Comparison of ENCODE assay signal across 10 cellular contexts in the genomic region with DNA sequence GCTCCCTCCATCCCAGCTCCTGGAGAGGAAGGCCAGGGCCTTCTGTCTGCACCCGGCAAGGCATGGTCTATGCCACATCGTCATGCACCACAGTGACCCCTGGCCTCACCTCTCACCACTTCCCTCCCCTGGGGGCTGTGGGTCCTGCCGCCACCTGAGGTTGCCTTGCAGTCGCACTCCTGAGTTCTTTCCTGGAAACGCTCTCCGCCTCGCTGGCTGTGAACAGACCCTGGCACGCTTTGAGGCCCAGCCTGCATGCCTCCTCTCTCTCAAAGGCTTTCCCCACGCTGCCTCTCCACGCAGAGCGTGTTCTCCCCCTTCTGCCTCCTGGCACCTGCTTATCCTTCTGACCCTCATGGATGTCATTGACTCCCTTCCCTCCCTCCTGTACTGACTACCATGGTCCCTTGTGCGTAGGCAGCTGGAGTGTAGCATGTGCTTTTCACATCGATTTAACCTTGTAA. TPM values are rescaled to one million over a fixed set of nuclear protein-coding genes. Genes with fewer than 3 reads are reported as not detected.
DNase-seq lines count a peak whose midpoint lies in the region; ATAC-seq and TF ChIP-seq lines count a peak whose summit lies in the region.
"Had no signal": no experiment of that assay in that cellular context is flagged by ENCODE, and none has a peak within 500 bp of the region (broad histone marks: within the 10 kb centered on the region; RNA-seq: fewer than 3 reads in every experiment).

No MANE protein-coding gene starts in this region.

- no peak for TF ChIP-seq CTCF in HEK293 (tag by site-specific recombination; IDR thresholded peaks at IDR 0.05)
- TF ChIP-seq CTCF in endodermal cell (conservative IDR thresholded peaks at IDR 0.05) = no peak
- TF ChIP-seq CTCF in coronary artery (IDR thresholded peaks at IDR 0.05) = no peak

- peaks cover 8% of the 10 kb centered on the region for H3K36me3 Mint-ChIP-seq in T-cell
- peaks cover 6% of the 10 kb centered on the region for H3K36me3 Mint-ChIP-seq in endodermal cell (ENCODE audit: low read depth)

- H3K36me3 ChIP-seq in HEK293 (ENCODE audit: control insufficient read depth in 2 of 2, insufficient read depth in 1 of 2, low read length in 2 of 2) (peaks cover 0 to 7% of the 10 kb centered on the region in 2 experiments; a peak in 1 of 3 replicates), endodermal cell (ENCODE audit: control insufficient read depth, insufficient read depth, low read length) (no peaks in the 10 kb centered on the region)

- H3K4me1 ChIP-seq in HEK293 (ENCODE audit: control insufficient read depth, insufficient read depth, low read length) (peaks cover 11% of the 10 kb centered on the region), endodermal cell (ENCODE audit: control insufficient read depth, insufficient read depth, low read length) (no peaks in the 10 kb centered on the region)
- H3K4me1 ChIP-seq: right lobe of liver had no signal

- 92% methylated on average over 9 to 13 of the region's 13 CpGs for WGBS in endodermal cell (ENCODE audit: insufficient coverage in 1 of 2, insufficient read length in 1 of 2), 2 experiments

- H3K4me1 Mint-ChIP-seq in T-cell = peaks cover 46 to 56% (median 55%) of the 10 kb centered on the region in 3 donors
- peaks cover 10% of the 10 kb centered on the region for H3K4me1 Mint-ChIP-seq in endodermal cell

- H3K9me3 Mint-ChIP-seq in T-cell (no peaks in the 10 kb centered on the region), endodermal cell (no peaks in the 10 kb centered on the region)

- CTCF ChIA-PET in HEK293 (lab: Yijun Ruan, JAX) = interaction anchor here (0.7 kb wide), 1 partner anchor 28 kb away, joined by 5 read pairs; no protein-coding TSS in a partner anchor
- CTCF ChIA-PET in T-cell (lab: Charles Lee) = no interaction called here

- POLR2A ChIA-PET in HEK293 (lab: Yijun Ruan, JAX) (no interaction called here), T-cell (lab: Charles Lee) (no interaction called here)

- peak; percentile 27 to 60 (median 34) for ATAC-seq in T-cell (replicated peaks in 1 of 4)

- H3K27ac ChIP-seq in HEK293 (ENCODE audit: extremely low read depth, low read depth, low read length) (peak overlapping the region; percentile 35; the same call in 1 of the 2 replicates), endodermal cell (ENCODE audit: low read depth, low read length) (no peak overlapping the region), coronary artery (no peak overlapping the region)
- H3K27ac ChIP-seq: KMS-11, right lobe of liver had no signal

- DNase-seq in T-cell (peak in 9 of 34 experiments; percentile 2 to 13 (median 6)), endodermal cell (peak; percentile 56), NK-92 (lab: John Stamatoyannopoulos, UW; ENCODE audit: unreplicated experiment) (no peak), coronary artery (ENCODE audit: low spot score) (no peak), NCI-H748 treated with DMSO at 0.1 percent for 48 hours (lab: John Stamatoyannopoulos, UW) (no peak)
- peak; percentile 3 for DNase-seq in stimulated activated CD4-positive, alpha-beta T cell treated with anti-CD3 and anti-CD28 coated beads, Interleukin-4, amount 100 ng/mL, for 1 hour
- DNase-seq: GF-D8, right lobe of liver had no signal

- H3K9ac ChIP-seq in endodermal cell (ENCODE audit: extremely low read depth, low read length, poor library complexity, severe bottlenecking) = no peak overlapping the region
- H3K9ac ChIP-seq: KMS-11 had no signal

- no peaks in the 10 kb centered on the region for H3K27me3 ChIP-seq in endodermal cell (ENCODE audit: control insufficient read depth, insufficient read depth, low read length, poor library complexity, severe bottlenecking)
- H3K27me3 ChIP-seq: right lobe of liver had no signal

- no peak overlapping the region for H3K4me3 Mint-ChIP-seq in T-cell
- no peak overlapping the region for H3K4me3 Mint-ChIP-seq in endodermal cell

- no peaks in the 10 kb centered on the region for H3K27me3 Mint-ChIP-seq in T-cell
- H3K27me3 Mint-ChIP-seq in endodermal cell (ENCODE audit: insufficient read depth) = no peaks in the 10 kb centered on the region

- H3K27ac Mint-ChIP-seq in T-cell (no peak overlapping the region), endodermal cell (no peak overlapping the region)

- no peak overlapping the region for H3K4me3 ChIP-seq in HEK293 (ENCODE audit: low read depth, low read length)
- no peak overlapping the region for H3K4me3 ChIP-seq in endodermal cell (ENCODE audit: low read length)
- H3K4me3 ChIP-seq in coronary artery = no peak overlapping the region
- H3K4me3 ChIP-seq: right lobe of liver had no signal

- H3K9me3 ChIP-seq in HEK293 (ENCODE audit: control insufficient read depth, insufficient read depth, low read depth, low read length) = no peaks in the 10 kb centered on the region
- H3K9me3 ChIP-seq in endodermal cell (ENCODE audit: control insufficient read depth, low read length) = no peaks in the 10 kb centered on the region
- H3K9me3 ChIP-seq: right lobe of liver had no signal

TF ChIP-seq in HEK293, 187 proteins besides CTCF, POLR2A, EP300 and RAD21 (continues in another document):
- TF ChIP-seq HIC1 (tag by site-specific recombination; IDR thresholded peaks at IDR 0.05) (no peak), MYNN (tag by site-specific recombination; IDR thresholded peaks at IDR 0.05; ENCODE audit: borderline replicate concordance) (no peak), ZIC2 (tag by site-specific recombination; IDR thresholded peaks at IDR 0.05) (no peak), ZBTB1 (tag by site-specific recombination; IDR thresholded peaks at IDR 0.05) (no peak), SCRT2 (tag by site-specific recombination; IDR thresholded peaks at IDR 0.05) (peak; percentile 46; the same call in 1 of the 2 replicates), ZFHX2 (tag by site-specific recombination; conservative IDR thresholded peaks at IDR 0.05) (no peak), OVOL3 (tag by site-specific recombination; IDR thresholded peaks at IDR 0.05) (no peak), ZNF202 (tag by site-specific recombination; IDR thresholded peaks at IDR 0.05; ENCODE audit: borderline replicate concordance) (no peak)
- TF ChIP-seq, protein P1, sequence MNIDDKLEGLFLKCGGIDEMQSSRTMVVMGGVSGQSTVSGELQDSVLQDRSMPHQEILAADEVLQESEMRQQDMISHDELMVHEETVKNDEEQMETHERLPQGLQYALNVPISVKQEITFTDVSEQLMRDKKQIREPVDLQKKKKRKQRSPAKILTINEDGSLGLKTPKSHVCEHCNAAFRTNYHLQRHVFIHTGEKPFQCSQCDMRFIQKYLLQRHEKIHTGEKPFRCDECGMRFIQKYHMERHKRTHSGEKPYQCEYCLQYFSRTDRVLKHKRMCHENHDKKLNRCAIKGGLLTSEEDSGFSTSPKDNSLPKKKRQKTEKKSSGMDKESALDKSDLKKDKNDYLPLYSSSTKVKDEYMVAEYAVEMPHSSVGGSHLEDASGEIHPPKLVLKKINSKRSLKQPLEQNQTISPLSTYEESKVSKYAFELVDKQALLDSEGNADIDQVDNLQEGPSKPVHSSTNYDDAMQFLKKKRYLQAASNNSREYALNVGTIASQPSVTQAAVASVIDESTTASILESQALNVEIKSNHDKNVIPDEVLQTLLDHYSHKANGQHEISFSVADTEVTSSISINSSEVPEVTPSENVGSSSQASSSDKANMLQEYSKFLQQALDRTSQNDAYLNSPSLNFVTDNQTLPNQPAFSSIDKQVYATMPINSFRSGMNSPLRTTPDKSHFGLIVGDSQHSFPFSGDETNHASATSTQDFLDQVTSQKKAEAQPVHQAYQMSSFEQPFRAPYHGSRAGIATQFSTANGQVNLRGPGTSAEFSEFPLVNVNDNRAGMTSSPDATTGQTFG (tag by site-specific recombination; IDR thresholded peaks at IDR 0.05; ENCODE audit: borderline replicate concordance) = no peak

RNA-seq across cellular contexts. Expression of gene SEC14L1, which starts 45.4 kb away (rescaled TPM):
- total RNA-seq in T-cell = 10 to 100 TPM; 36.9 to 71.6 (median 46.2) TPM
- 10 to 100 TPM; 77.0 to 87.4 TPM for total RNA-seq in endodermal cell
- 104 TPM for polyA plus RNA-seq in endodermal cell (2013, experiment 1 of 2)
- 90.5 TPM for polyA plus RNA-seq in endodermal cell (2013, experiment 2 of 2)

Comparison
In these comparisons a context has a peak if more than half of its experiments do, and no peak if none do; other contexts are left out.
1. DNase-seq: peak in endodermal cell (single experiment) and stimulated activated CD4-positive, alpha-beta T cell treated with anti-CD3 and anti-CD28 coated beads, Interleukin-4, amount 100 ng/mL, for 1 hour (single experiment); none in NK-92 (single experiment), coronary artery (single experiment) and NCI-H748 treated with DMSO at 0.1 percent for 48 hours (single experiment).